ENCODE assay signal across 19 cellular contexts in genomic region chr20:22700387-22700786, GRCh38.
A peak's percentile ranks its signal among the peaks of the same experiment; 100 is the strongest.
DNase-seq lines count a peak whose midpoint lies in the region; ATAC-seq lines count a peak whose summit lies in the region.
"Had no signal": no experiment of that assay in that cellular context is flagged by ENCODE, and none has a peak within 500 bp of the region (broad histone marks: within the 10 kb centered on the region; RNA-seq: fewer than 3 reads in every experiment).

No MANE protein-coding gene starts in this region.

- peak; percentile 90 for DNase-seq in COR-L47 (lab: John Stamatoyannopoulos, UW)
- DNase-seq in NCI-H1105 (lab: John Stamatoyannopoulos, UW), result peak; percentile 79
- peak; percentile 30 for DNase-seq in brain pericyte (ENCODE audit: low read depth, low spot score)
- peak; percentile 65 for DNase-seq in kidney glomerular epithelial cell (lab: John Stamatoyannopoulos, UW)
- DNase-seq in HPDE6-E6E7 (ENCODE audit: extremely low spot score), result no peak
- DNase-seq in HT-29 (ENCODE audit: low spot score), result no peak
- DNase-seq: activated CD8-positive, alpha-beta memory T cell treated with anti-CD3 and anti-CD28 coated beads, Interleukin-2, amount 10 ng/mL, durations not matched to agents 7 days and 5 days; activated gamma-delta T cell; dermis blood vessel endothelial cell; DMS 273 treated with DMSO at 0.1 percent for 48 hours; erythroblast; HFFc6; MV-4-11; NCI-H510A; stimulated activated CD4-positive, alpha-beta T cell treated with anti-CD3 and anti-CD28 coated beads, Interleukin-2, amount 100 ng/mL, for 24 hours; substantia nigra; T-helper 9 cell had no signal

- ATAC-seq in GM21717 (IDR thresholded peaks at IDR 0.05; ENCODE audit: unreplicated experiment), result no peak
- ATAC-seq: activated CD4-positive, CD25-positive, alpha-beta regulatory T cell treated with anti-CD3 and anti-CD28 coated beads, Interleukin-2, amount 50 U/mL, for 24 hours; activated CD8-positive, alpha-beta memory T cell treated with anti-CD3 and anti-CD28 coated beads, Interleukin-2, amount 10 ng/mL, durations not matched to agents 7 days and 5 days had no signal

Comparison
In these comparisons a context has a peak if more than half of its experiments do, and no peak if none do; other contexts are left out.
1. DNase-seq: peak in COR-L47 (single experiment), NCI-H1105 (single experiment), brain pericyte (single experiment) and kidney glomerular epithelial cell (single experiment); none in HPDE6-E6E7 (single experiment) and HT-29 (single experiment).